In the genomic region with DNA sequence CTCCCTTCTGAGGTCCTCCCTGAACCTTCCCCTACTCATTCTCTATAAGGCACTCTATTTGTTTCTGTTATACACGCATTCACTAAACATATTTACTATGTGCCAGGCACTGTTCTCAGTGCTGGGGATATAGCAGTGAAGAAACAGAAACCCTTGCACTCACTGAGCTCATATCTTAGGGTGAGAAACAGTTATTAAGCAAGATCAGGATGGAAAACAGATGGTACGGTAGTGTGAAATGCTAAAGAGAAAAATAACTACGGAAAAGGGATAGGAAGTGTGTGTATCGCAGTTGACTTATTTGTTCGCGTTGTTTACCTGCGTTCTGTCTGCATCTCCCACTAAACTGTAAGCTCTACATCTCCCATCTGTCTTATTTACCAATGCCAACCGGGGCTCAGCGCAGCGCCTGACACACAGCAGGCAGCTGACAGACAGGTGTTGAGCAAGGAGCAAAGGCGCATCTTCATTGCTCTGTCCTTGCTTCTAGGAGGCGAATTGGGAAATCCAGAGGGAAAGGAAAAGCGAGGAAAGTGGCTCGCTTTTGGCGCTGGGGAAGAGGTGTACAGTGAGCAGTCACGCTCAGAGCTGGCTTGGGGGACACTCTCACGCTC, we compare ENCODE assay signal across 8 cellular contexts. TPM values are rescaled to one million over a fixed set of nuclear protein-coding genes. Genes with fewer than 3 reads are reported as not detected.
A peak's percentile ranks its signal among the peaks of the same experiment; 100 is the strongest.
DNase-seq lines count a peak whose midpoint lies in the region; ATAC-seq, FAIRE-seq and TF ChIP-seq lines count a peak whose summit lies in the region.

No MANE protein-coding gene starts in this region.

- H3K4me2 ChIP-seq in GM12878 (ENCODE audit: control insufficient read depth, insufficient read depth): peak overlapping the region; percentile 92

- no peaks in the 10 kb centered on the region for H3K27me3 ChIP-seq in GM12878 (replicated peaks in 1 of 2; ENCODE audit: control insufficient read depth in 2 of 2, insufficient read depth in 2 of 2, low read length in 1 of 2)
- H3K27me3 ChIP-seq in left lung: no peaks in the 10 kb centered on the region
- H3K27me3 ChIP-seq in thyroid gland: no peaks in the 10 kb centered on the region

- no peak for TF ChIP-seq RAD21 in GM12878 (IDR thresholded peaks at IDR 0.05; ENCODE audit: insufficient read depth, low read depth, low read length)

- SMC1A ChIA-PET in GM12878 (lab: Charles Lee; ENCODE audit: uncharacterized antibody, unreplicated experiment): interaction anchor here (0.7 to 1.6 kb wide), 3 partner anchors 9 to 18 kb away, joined by 3 to 4 read pairs (median 3); no protein-coding TSS in a partner anchor

- H2AFZ ChIP-seq in GM12878 (ENCODE audit: control insufficient read depth, low read depth, low read length): peak overlapping the region; percentile 92

- TF ChIP-seq EP300 in GM12878 (IDR thresholded peaks at IDR 0.05; ENCODE audit: borderline replicate concordance in 1 of 2, control insufficient read depth in 1 of 2, low read depth in 2 of 2, low read length in 2 of 2): no peak

- RAD21 ChIA-PET in GM12878 (lab: Charles Lee; ENCODE audit: unreplicated experiment): interaction anchor here (0.5 to 2.3 kb wide), 7 partner anchors 18 to 290 kb away, joined by 3 to 9 read pairs (median 4); partner anchors contain the start of gene IFT25

- H3K9ac ChIP-seq in GM12878 (ENCODE audit: control insufficient read depth, insufficient read depth, low read length): peak overlapping the region; percentile 78

- BruUV-seq in GM12878 (replicated peaks; lab: Mats Ljungman, UMichigan): TSS peak; percentile 90

- H3K27ac ChIP-seq in GM12878 (ENCODE audit: control insufficient read depth, insufficient read depth) (peak overlapping the region; percentile 29), left lung (peak overlapping the region; percentile 52 to 69), thyroid gland (peak overlapping the region in 2 of 3 donors; percentile 9 to 17)

- TF ChIP-seq CTCF in LNCaP clone FGC (IDR thresholded peaks at IDR 0.05; ENCODE audit: control insufficient read depth, extremely low read depth, insufficient read depth): no peak
- TF ChIP-seq CTCF in GM12878 (IDR thresholded peaks at IDR 0.05 in 2 of 3, conservative IDR thresholded peaks at IDR 0.05 in 1 of 3; ENCODE audit: control insufficient read depth in 2 of 3, extremely low read depth in 1 of 3, insufficient read depth in 1 of 3, low read depth in 3 of 3, low read length in 3 of 3): no peak
- TF ChIP-seq CTCF in left lung (IDR thresholded peaks at IDR 0.05): no peak
- TF ChIP-seq CTCF in thyroid gland (IDR thresholded peaks at IDR 0.05): no peak

- TF ChIP-seq POLR2A in GM12878 (IDR thresholded peaks at IDR 0.05; ENCODE audit: low read depth, low read length) (no peak), thyroid gland (IDR thresholded peaks at IDR 0.05) (no peak)

- POLR2A ChIA-PET in GM12878 (lab: Charles Lee): interaction anchor here (0.6 to 1.1 kb wide), 6 partner anchors 9 to 290 kb away, joined by 3 to 9 read pairs (median 4); partner anchors contain the start of genes IFT25 and SSBP3

- CTCF ChIA-PET in GM12878 (lab: Yijun Ruan, JAX): interaction anchor here (2.6 to 3.5 kb wide), 2 partner anchors 17 to 290 kb away, joined by 12 to 16 read pairs; no protein-coding TSS in a partner anchor

- peaks cover 0 to 8% of the 10 kb centered on the region in 2 experiments; a peak in 3 of 4 replicates for H3K36me3 ChIP-seq in GM12878 (ENCODE audit: control insufficient read depth in 2 of 2, insufficient read depth in 2 of 2, low read length in 1 of 2)
- H3K36me3 ChIP-seq in left lung: peaks cover 0 to 22% of the 10 kb centered on the region in 2 donors
- H3K36me3 ChIP-seq in thyroid gland: peaks cover 4 to 5% of the 10 kb centered on the region in 2 donors

- H4K20me1 ChIP-seq in GM12878 (ENCODE audit: control insufficient read depth, insufficient read depth): no peaks in the 10 kb centered on the region

- peak; percentile 61 for DNase-seq in NCI-H510A treated with DMSO at 0.1 percent for 48 hours (lab: John Stamatoyannopoulos, UW)
- DNase-seq in NCI-H510A (lab: John Stamatoyannopoulos, UW): no peak
- DNase-seq in LNCaP clone FGC (ENCODE audit: low read depth): no peak
- DNase-seq in GM12878 (ENCODE audit: low read depth, low spot score): no peak
- DNase-seq in left lung: no peak
- DNase-seq in thyroid gland: no peak
- no peak for DNase-seq in NCI-H446 treated with DMSO at 0.1 percent for 48 hours (lab: John Stamatoyannopoulos, UW)

- WGBS in GM12878 (ENCODE audit: insufficient coverage, insufficient replicate concordance, low lambda C conversion rate, missing lambda C conversion rate): 26% methylated on average over 17 of the region's 17 CpGs
- 13 to 15% methylated on average over 17 of the region's 17 CpGs for WGBS in thyroid gland, 2 donors

- FAIRE-seq in GM12878 (lab: Jason Lieb, UNC): no peak

- H3K4me1 ChIP-seq in GM12878 (ENCODE audit: control insufficient read depth, insufficient read depth, low read length): 0 out of 2 replicates have a peak, but pooled peaks cover 5% of the 10 kb centered on the region
- peaks cover 15 to 30% of the 10 kb centered on the region in 2 donors for H3K4me1 ChIP-seq in left lung
- peaks cover 12 to 19% of the 10 kb centered on the region in 2 donors for H3K4me1 ChIP-seq in thyroid gland

- H3K4me3 ChIP-seq in LNCaP clone FGC (ENCODE audit: low read depth, low read length): peak overlapping the region; percentile 66
- peak overlapping the region; percentile 88 for H3K4me3 ChIP-seq in GM12878
- peak overlapping the region; percentile 79 to 93 for H3K4me3 ChIP-seq in left lung
- H3K4me3 ChIP-seq in thyroid gland (replicated peaks in 1 of 3): peak overlapping the region; percentile 70 to 97 (median 91)

- ATAC-seq in GM12878: peak; percentile 4
- no peak for ATAC-seq in left lung
- ATAC-seq in GM21786 (IDR thresholded peaks at IDR 0.05; ENCODE audit: unreplicated experiment): no peak

- peaks cover 41% of the 10 kb centered on the region for H3K79me2 ChIP-seq in GM12878 (ENCODE audit: control insufficient read depth, insufficient read depth, low read length)

- H3K9me3 ChIP-seq in GM12878 (replicated peaks; ENCODE audit: control insufficient read depth, insufficient read depth, low read length): no peaks in the 10 kb centered on the region
- H3K9me3 ChIP-seq in left lung: no peaks in the 10 kb centered on the region
- no peaks in the 10 kb centered on the region for H3K9me3 ChIP-seq in thyroid gland

- in situ Hi-C loops in GM12878 (cut with MboI): no loop called here

- intact Hi-C loops in GM12878 (cut with micrococcal nuclease; ENCODE audit: unreplicated experiment) (no loop called here), left lung (cut with DNase I) (no loop called here), thyroid gland (cut with DNase I) (loop anchor here (10.0 kb wide), 1 partner anchor 296 kb away; no protein-coding TSS in a partner anchor)

RNA-seq across cellular contexts. Expression of gene CYB5RL, which starts 0.6 kb away (rescaled TPM):
- 25.4 and 31.7 TPM in 2 replicates for total RNA-seq in GM12878 (2013; cell fraction: nucleolus; rRNA removed)
- total RNA-seq in GM12878 (2014; rRNA removed) (6.3 and 7.5 TPM in 2 replicates), GM12878 (2014; rRNA removed; fragmentation: Illumina TruSeq; extraction: Trizol) (5.9 and 6.8 TPM in 2 replicates), GM12878 (2021) (8.7 and 11.2 TPM in 2 replicates), left lung (1 to 10 TPM; 7.4 to 7.5 TPM), thyroid gland (1 to 10 TPM; 3.7 to 6.2 (median 5.2) TPM)
- 3.0 TPM for polyA plus RNA-seq in GM12878 (2011; ENCODE audit: low read depth)
- polyA plus RNA-seq in GM12878 (2011; rRNA removed) (5.5 and 7.2 TPM in 2 replicates), GM12878 (2014; fragmentation: Illumina TruSeq; extraction: Trizol) (6.2 and 8.6 TPM in 2 replicates), GM12878 (2014; fragmentation: Nextera tagmentation; extraction: Ambion mirVana) (1 to 10 TPM; 3.1 to 5.0 TPM), GM12878 (2014; rRNA removed) (7.0 and 7.2 TPM in 2 replicates), GM12878 (2016; fragmentation: Nextera tagmentation; extraction: Ambion mirVana) (1 to 10 TPM; 7.0 to 8.0 TPM)
- 9.4 and 9.7 TPM in 2 replicates for polyA plus RNA-seq in GM12878 (2011; cell fraction: cytosol; rRNA removed)
- polyA plus RNA-seq in GM12878 (2011; cell fraction: nucleus; rRNA removed): 13.1 and 14.8 TPM in 2 replicates
- 4.0 and 4.1 TPM in 2 replicates for polyA plus RNA-seq in GM12878 (2012)
- 6.8 and 12.3 TPM in 2 replicates for polyA minus RNA-seq in GM12878 (2011; rRNA and poly(A)+ RNA removed)
- 2.3 and 2.9 TPM in 2 replicates for polyA minus RNA-seq in GM12878 (2011; cell fraction: cytosol; rRNA and poly(A)+ RNA removed)
- polyA minus RNA-seq in GM12878 (2011; cell fraction: nucleus; rRNA and poly(A)+ RNA removed): 5.2 and 8.3 TPM in 2 replicates

RNA-seq across cellular contexts. Expression of gene MRPL37, which starts 0.7 kb away (rescaled TPM):
- total RNA-seq in GM12878 (2013; cell fraction: nucleolus; rRNA removed): 36.5 and 36.7 TPM in 2 replicates
- total RNA-seq in GM12878 (2014; rRNA removed): 170 and 179 TPM in 2 replicates
- 124 and 130 TPM in 2 replicates for total RNA-seq in GM12878 (2014; rRNA removed; fragmentation: Illumina TruSeq; extraction: Trizol)
- 150 and 158 TPM in 2 replicates for total RNA-seq in GM12878 (2021)
- polyA plus RNA-seq in GM12878 (2011; ENCODE audit: low read depth): 68.3 TPM
- 32.9 and 47.8 TPM in 2 replicates for polyA plus RNA-seq in GM12878 (2011; rRNA removed)
- 71.1 and 71.4 TPM in 2 replicates for polyA plus RNA-seq in GM12878 (2011; cell fraction: cytosol; rRNA removed)
- 20.1 and 31.6 TPM in 2 replicates for polyA plus RNA-seq in GM12878 (2011; cell fraction: nucleus; rRNA removed)
- polyA plus RNA-seq in GM12878 (2012): 99.0 and 109 TPM in 2 replicates
- 184 and 190 TPM in 2 replicates for polyA plus RNA-seq in GM12878 (2014; fragmentation: Illumina TruSeq; extraction: Trizol)
- 100 to 1,000 TPM in 1 of 2 experiments, 10 to 100 TPM in 1; 41.4 to 109 TPM for polyA plus RNA-seq in GM12878 (2014; fragmentation: Nextera tagmentation; extraction: Ambion mirVana)
- polyA plus RNA-seq in GM12878 (2014; rRNA removed): 166 and 167 TPM in 2 replicates
- polyA plus RNA-seq in GM12878 (2016; fragmentation: Nextera tagmentation; extraction: Ambion mirVana): 100 to 1,000 TPM; 194 to 217 TPM
- 21.4 and 35.8 TPM in 2 replicates for polyA minus RNA-seq in GM12878 (2011; rRNA and poly(A)+ RNA removed)
- 15.0 and 16.5 TPM in 2 replicates for polyA minus RNA-seq in GM12878 (2011; cell fraction: cytosol; rRNA and poly(A)+ RNA removed)
- 8.8 and 11.5 TPM in 2 replicates for polyA minus RNA-seq in GM12878 (2011; cell fraction: nucleus; rRNA and poly(A)+ RNA removed)
- total RNA-seq in left lung: 10 to 100 TPM; 55.5 to 68.4 TPM
- total RNA-seq in thyroid gland: 10 to 100 TPM; 29.8 to 71.3 (median 48.0) TPM

RNA-seq across cellular contexts. Expression of gene CDCP2, which starts 46.5 kb away (rescaled TPM):
- total RNA-seq in GM12878 (2013; cell fraction: nucleolus; rRNA removed): 0.44 and 0.52 TPM in 2 replicates
- total RNA-seq in GM12878 (2014; rRNA removed): 0.06 TPM in 1 of 2 replicates, not detected in the other
- total RNA-seq in GM12878 (2014; rRNA removed; fragmentation: Illumina TruSeq; extraction: Trizol): not detected in 2 replicates
- total RNA-seq in GM12878 (2021): not detected in 2 replicates
- not detected for polyA plus RNA-seq in GM12878 (2011; ENCODE audit: low read depth)
- not detected in 2 replicates for polyA plus RNA-seq in GM12878 (2011; rRNA removed)
- polyA plus RNA-seq in GM12878 (2011; cell fraction: cytosol; rRNA removed): not detected in 2 replicates
- polyA plus RNA-seq in GM12878 (2011; cell fraction: nucleus; rRNA removed): not detected in 2 replicates
- not detected in 2 replicates for polyA plus RNA-seq in GM12878 (2012)
- polyA plus RNA-seq in GM12878 (2014; fragmentation: Illumina TruSeq; extraction: Trizol): not detected in 2 replicates
- polyA plus RNA-seq in GM12878 (2014; fragmentation: Nextera tagmentation; extraction: Ambion mirVana): not detected
- not detected in 2 replicates for polyA plus RNA-seq in GM12878 (2014; rRNA removed)
- polyA plus RNA-seq in GM12878 (2016; fragmentation: Nextera tagmentation; extraction: Ambion mirVana): not detected
- not detected in 2 replicates for polyA minus RNA-seq in GM12878 (2011; rRNA and poly(A)+ RNA removed)
- polyA minus RNA-seq in GM12878 (2011; cell fraction: cytosol; rRNA and poly(A)+ RNA removed): not detected in 2 replicates
- polyA minus RNA-seq in GM12878 (2011; cell fraction: nucleus; rRNA and poly(A)+ RNA removed): not detected in 2 replicates
- under 1 TPM in 1 of 2 donors, not detected in 1; 0.18 TPM for total RNA-seq in left lung
- under 1 TPM in 1 of 4 donors, not detected in 3; 0.45 TPM for total RNA-seq in thyroid gland
